Comparison of ENCODE assay signal across 12 cellular contexts in the genomic region with DNA sequence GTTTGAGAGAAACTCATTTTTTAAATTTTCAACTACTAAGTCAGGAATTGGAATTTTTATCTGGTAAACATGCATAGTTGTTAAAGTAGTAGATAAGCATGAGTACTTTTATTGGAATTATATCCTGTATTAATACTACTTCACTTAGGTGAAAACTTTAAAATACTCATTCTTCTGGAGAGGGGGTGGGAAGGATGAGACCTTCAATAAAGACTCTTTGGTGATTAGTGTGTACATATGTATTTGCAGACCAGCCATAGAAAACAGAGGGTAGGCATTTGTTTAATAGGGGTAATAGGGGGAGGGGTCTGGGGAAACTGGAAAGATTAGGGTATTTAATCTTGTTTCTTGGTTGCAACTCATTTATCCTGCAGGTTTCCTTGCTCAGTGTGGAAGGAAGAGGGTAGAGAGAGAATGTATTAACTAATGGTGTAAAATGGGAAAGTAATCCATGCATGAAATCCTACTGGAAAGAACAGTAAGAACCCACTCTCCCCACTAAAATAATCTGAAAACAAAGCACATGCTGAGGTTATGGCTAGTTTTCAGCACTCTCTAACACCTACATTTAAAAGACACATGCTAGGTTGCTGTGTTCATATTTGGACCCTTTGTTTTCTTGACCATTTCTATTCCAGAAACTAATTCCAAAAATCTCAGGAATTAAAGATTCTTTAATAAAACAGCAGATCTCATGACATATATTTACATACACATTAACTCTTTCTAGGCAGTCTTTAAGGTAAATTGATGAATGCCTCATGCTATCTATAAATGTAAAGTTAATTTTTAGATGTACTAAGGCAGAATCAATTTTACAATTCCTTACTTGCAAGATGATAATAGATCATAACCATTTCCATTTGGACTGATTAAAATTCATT. TPM values are rescaled to one million over a fixed set of nuclear protein-coding genes. Genes with fewer than 3 reads are reported as not detected.
DNase-seq lines count a peak whose midpoint lies in the region; ATAC-seq and TF ChIP-seq lines count a peak whose summit lies in the region.
"Had no signal": no experiment of that assay in that cellular context is flagged by ENCODE, and none has a peak within 500 bp of the region (broad histone marks: within the 10 kb centered on the region; RNA-seq: fewer than 3 reads in every experiment).

No MANE protein-coding gene starts in this region.

- H3K9ac ChIP-seq in HUES48 (ENCODE audit: low read depth, low read length) = peak overlapping the region; percentile 94
- no peak overlapping the region for H3K9ac ChIP-seq in mesenchymal stem cell (ENCODE audit: low read length)

- no peak overlapping the region for H2BK12ac ChIP-seq in mesenchymal stem cell (ENCODE audit: low read length in 2 of 2)

- H2BK5ac ChIP-seq in mesenchymal stem cell (ENCODE audit: low read depth, low read length, poor library complexity, severe bottlenecking) = no peak overlapping the region

- intact Hi-C loops in esophagus squamous epithelium (cut with DNase I) = loop anchor here (10.0 kb wide), 1 partner anchor 202 kb away; no protein-coding TSS in a partner anchor

- H3K9me3 ChIP-seq in HUES48 (ENCODE audit: control insufficient read depth, insufficient read depth, low read length) = no peaks in the 10 kb centered on the region
- H3K9me3 ChIP-seq in RWPE2 (ENCODE audit: severe bottlenecking) = no peaks in the 10 kb centered on the region
- no peaks in the 10 kb centered on the region for H3K9me3 ChIP-seq in mesenchymal stem cell (ENCODE audit: control insufficient read depth, low read length)
- no peaks in the 10 kb centered on the region for H3K9me3 ChIP-seq in esophagus squamous epithelium
- H3K9me3 ChIP-seq: thyroid gland had no signal

- ATAC-seq in RWPE2 (ENCODE audit: low read depth) (no peak), GM18519 (IDR thresholded peaks at IDR 0.05; ENCODE audit: low FRiP score, unreplicated experiment) (no peak)

- DNase-seq in ELR (ENCODE audit: low read depth) (peak; percentile 49), RWPE2 (ENCODE audit: low spot score) (no peak), mesenchymal stem cell (no peak), esophagus squamous epithelium (lab: John Stamatoyannopoulos, UW) (no peak), GM13977 (ENCODE audit: low spot score) (no peak)
- DNase-seq in activated CD4-positive, alpha-beta T cell treated with anti-CD3 and anti-CD28 coated beads, Interleukin-2, amount 50 U/mL, for 1 hour = no peak
- DNase-seq: CD4-positive, alpha-beta memory T cell; islet precursor cell; NCI-H1048; thyroid gland had no signal

- no peak overlapping the region for H4K8ac ChIP-seq in mesenchymal stem cell (ENCODE audit: low read length)

- no peak overlapping the region for H3K4ac ChIP-seq in mesenchymal stem cell (ENCODE audit: low read depth in 1 of 2, low read length in 2 of 2)

- TF ChIP-seq POLR2A in esophagus squamous epithelium (IDR thresholded peaks at IDR 0.05) = no peak

- TF ChIP-seq CTCF in RWPE2 (IDR thresholded peaks at IDR 0.05; ENCODE audit: poor library complexity, severe bottlenecking) = no peak
- no peak for TF ChIP-seq CTCF in esophagus squamous epithelium (IDR thresholded peaks at IDR 0.05)
- TF ChIP-seq CTCF in GM13977 (IDR thresholded peaks at IDR 0.05; ENCODE audit: extremely low read depth, insufficient read depth, missing control alignments) = no peak

- H3K36me3 ChIP-seq in HUES48 (ENCODE audit: control insufficient read depth, insufficient read depth, low read length) (no peaks in the 10 kb centered on the region; the same call in 1 of the 2 replicates), RWPE2 (ENCODE audit: low read depth) (peaks cover 3% of the 10 kb centered on the region; the same call in 1 of the 2 replicates), mesenchymal stem cell (ENCODE audit: control insufficient read depth in 1 of 2, insufficient read depth in 2 of 2, low read depth in 1 of 2, low read length in 2 of 2) (no peaks in the 10 kb centered on the region), esophagus squamous epithelium (no peaks in the 10 kb centered on the region)
- H3K36me3 ChIP-seq: thyroid gland had no signal

- H3K79me1 ChIP-seq in mesenchymal stem cell (replicated peaks; ENCODE audit: low read length, poor library complexity, severe bottlenecking) = no peaks in the 10 kb centered on the region

- no peak overlapping the region for H2BK15ac ChIP-seq in mesenchymal stem cell (ENCODE audit: low read depth, poor library complexity, severe bottlenecking)

- H3K4me2 ChIP-seq in mesenchymal stem cell (ENCODE audit: low read length, poor library complexity, severe bottlenecking) = no peak overlapping the region

- peaks cover 28% of the 10 kb centered on the region for H3K4me1 ChIP-seq in HUES48 (ENCODE audit: control insufficient read depth, insufficient read depth, low read length)
- peaks cover 42% of the 10 kb centered on the region for H3K4me1 ChIP-seq in RWPE2 (ENCODE audit: insufficient read depth, poor library complexity, severe bottlenecking)
- H3K4me1 ChIP-seq in mesenchymal stem cell (ENCODE audit: control insufficient read depth, insufficient read depth, low read depth, low read length) = peaks cover 3% of the 10 kb centered on the region
- peaks cover 11 to 19% (median 12%) of the 10 kb centered on the region in 3 donors for H3K4me1 ChIP-seq in esophagus squamous epithelium

- no peak overlapping the region for H2BK120ac ChIP-seq in mesenchymal stem cell (ENCODE audit: low read depth, low read length)

- H3K27ac ChIP-seq in HUES48 (ENCODE audit: low read depth, low read length) (peak overlapping the region; percentile 100), RWPE2 (ENCODE audit: poor library complexity, severe bottlenecking) (peak overlapping the region; percentile 92), mesenchymal stem cell (ENCODE audit: low read length, poor library complexity, severe bottlenecking) (peak overlapping the region; percentile 7), esophagus squamous epithelium (no peak overlapping the region)
- H3K27ac ChIP-seq: thyroid gland had no signal

- no peak overlapping the region for H3K18ac ChIP-seq in mesenchymal stem cell (ENCODE audit: low read depth in 1 of 2, low read length in 2 of 2)

- no peak overlapping the region for H2AFZ ChIP-seq in mesenchymal stem cell (ENCODE audit: low read depth, low read length)

- H3K23ac ChIP-seq in mesenchymal stem cell (ENCODE audit: low read length in 2 of 2) = no peak overlapping the region

- no peak overlapping the region for H4K91ac ChIP-seq in mesenchymal stem cell (ENCODE audit: low read length)

- H3K4me3 ChIP-seq in HUES48 (ENCODE audit: low read depth, low read length) (peak overlapping the region; percentile 95), RWPE2 (ENCODE audit: severe bottlenecking) (peak overlapping the region; percentile 56), mesenchymal stem cell (ENCODE audit: insufficient read depth in 1 of 2, low read depth in 1 of 2, low read length in 2 of 2) (no peak overlapping the region), esophagus squamous epithelium (no peak overlapping the region)
- H3K4me3 ChIP-seq: thyroid gland had no signal

- no peak overlapping the region for H2AK5ac ChIP-seq in mesenchymal stem cell (ENCODE audit: low read length, severe bottlenecking)

- in situ Hi-C loops in GM13977 (cut with MboI; ENCODE audit: low pct_unique_long_range_greater_than_20kb, low sequenced_read_pairs, unreplicated experiment) = no loop called here

- H3K14ac ChIP-seq in mesenchymal stem cell (ENCODE audit: low read length in 2 of 2) = no peak overlapping the region

- H3K27me3 ChIP-seq in HUES48 (ENCODE audit: control insufficient read depth, insufficient read depth, low read length) = no peaks in the 10 kb centered on the region
- no peaks in the 10 kb centered on the region for H3K27me3 ChIP-seq in RWPE2 (ENCODE audit: insufficient read depth, poor library complexity, severe bottlenecking)
- H3K27me3 ChIP-seq in mesenchymal stem cell (ENCODE audit: control insufficient read depth in 1 of 2, insufficient read depth in 1 of 2, low read length in 2 of 2) = peaks cover 0 to 90% of the 10 kb centered on the region in 2 experiments
- peaks cover 18 to 100% (median 72%) of the 10 kb centered on the region in 4 donors for H3K27me3 ChIP-seq in esophagus squamous epithelium

RNA-seq across cellular contexts. Expression of a gene that starts 6.2 kb away (rescaled TPM):
- 122 TPM for polyA plus RNA-seq in mesenchymal stem cell (2013, experiment 1 of 2)
- 117 TPM for polyA plus RNA-seq in mesenchymal stem cell (2013, experiment 2 of 2)
- total RNA-seq in esophagus squamous epithelium = 1 to 10 TPM; 1.3 to 9.3 (median 7.2) TPM
- total RNA-seq: CD4-positive, alpha-beta memory T cell had no signal
- polyA plus RNA-seq: CD4-positive, alpha-beta memory T cell had no signal

RNA-seq across cellular contexts. Expression of a gene that starts 55.3 kb away (rescaled TPM):
- 48.0 TPM for polyA plus RNA-seq in mesenchymal stem cell (2013, experiment 1 of 2)
- polyA plus RNA-seq in mesenchymal stem cell (2013, experiment 2 of 2) = 49.3 TPM
- 10 to 100 TPM; 23.7 to 54.0 (median 38.9) TPM for total RNA-seq in esophagus squamous epithelium

Comparison
In these comparisons a context has a peak if more than half of its experiments do, and no peak if none do; other contexts are left out.
1. H3K27ac ChIP-seq: peak in HUES48 (single experiment), RWPE2 (single experiment) and mesenchymal stem cell (single experiment); none in esophagus squamous epithelium (0 of 4).
2. H3K4me3 ChIP-seq: peak in HUES48 (single experiment) and RWPE2 (single experiment); none in mesenchymal stem cell (0 of 2) and esophagus squamous epithelium (0 of 4).